Comparison of ENCODE assay signal across 8 cellular contexts in the genomic region with DNA sequence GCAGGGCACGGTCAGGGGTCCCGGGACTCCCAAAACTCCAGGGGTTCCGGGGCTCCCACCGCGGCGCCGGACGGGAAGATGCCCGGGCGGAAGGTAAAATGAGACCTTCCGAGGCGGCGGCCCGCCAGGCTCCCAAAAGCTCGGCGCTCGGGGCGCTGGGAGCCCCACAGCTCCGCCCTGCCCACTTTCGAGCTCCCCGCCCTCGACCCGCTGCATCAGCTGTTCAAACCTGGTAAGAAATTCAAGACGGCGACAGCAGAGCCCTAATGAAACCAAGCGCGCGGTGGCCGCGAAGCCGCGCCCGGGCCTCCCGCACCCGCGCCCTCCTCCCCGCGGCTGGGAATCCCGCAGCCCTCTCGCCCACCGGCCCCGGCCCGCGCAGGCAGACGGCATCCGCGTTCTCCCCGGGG. TPM values are rescaled to one million over a fixed set of nuclear protein-coding genes. Genes with fewer than 3 reads are reported as not detected.
A peak's percentile ranks its signal among the peaks of the same experiment; 100 is the strongest.
DNase-seq lines count a peak whose midpoint lies in the region; ATAC-seq, FAIRE-seq and TF ChIP-seq lines count a peak whose summit lies in the region.

No MANE protein-coding gene starts in this region.

- H3K36me3 Mint-ChIP-seq in CD4-positive, CD25-positive, alpha-beta regulatory T cell: no peaks in the 10 kb centered on the region
- H3K36me3 Mint-ChIP-seq in GM23338 (ENCODE audit: low read depth): peaks cover 7% of the 10 kb centered on the region; the same call in 1 of the 3 replicates

- H3F3A ChIP-seq in GM23338 (replicated peaks; ENCODE audit: low read depth): 0 out of 2 replicates have a peak, but pooled peaks cover 6% of the 10 kb centered on the region

- H3K27me3 ChIP-seq in CD4-positive, CD25-positive, alpha-beta regulatory T cell (ENCODE audit: control insufficient read depth, insufficient read depth, low read length): peaks cover 3% of the 10 kb centered on the region
- peaks cover 46% of the 10 kb centered on the region for H3K27me3 ChIP-seq in GM23338 (ENCODE audit: insufficient read depth)
- H3K27me3 ChIP-seq in keratinocyte (ENCODE audit: control insufficient read depth, extremely low read depth, insufficient read depth, low read length): no peaks in the 10 kb centered on the region

- TF ChIP-seq CTCF in GM23338 (conservative IDR thresholded peaks at IDR 0.05; ENCODE audit: low read depth in 2 of 2): no peak
- TF ChIP-seq CTCF in RWPE1 (conservative IDR thresholded peaks at IDR 0.05; ENCODE audit: low read depth): no peak
- no peak for TF ChIP-seq CTCF in astrocyte of the spinal cord (IDR thresholded peaks at IDR 0.05; ENCODE audit: low read depth, low read length)
- TF ChIP-seq CTCF in keratinocyte (optimal IDR thresholded peaks at IDR 0.05 in 1 of 3, IDR thresholded peaks at IDR 0.05 in 1 of 3, conservative IDR thresholded peaks at IDR 0.05 in 1 of 3; ENCODE audit: extremely low read depth in 1 of 3, insufficient read depth in 2 of 3, low read length in 3 of 3): no peak

- peak overlapping the region; percentile 96 for H3K4me2 ChIP-seq in GM23338
- H3K4me2 ChIP-seq in keratinocyte (ENCODE audit: control insufficient read depth, extremely low read depth, insufficient read depth, low read depth, low read length): peak overlapping the region; percentile 87

- no peaks in the 10 kb centered on the region for H3K9me3 ChIP-seq in CD4-positive, CD25-positive, alpha-beta regulatory T cell (ENCODE audit: control insufficient read depth in 2 of 2, low read length in 2 of 2)
- H3K9me3 ChIP-seq in keratinocyte (ENCODE audit: control insufficient read depth, low read depth, low read length): no peaks in the 10 kb centered on the region

- no peak overlapping the region for H3K27ac ChIP-seq in CD4-positive, CD25-positive, alpha-beta regulatory T cell (ENCODE audit: insufficient read depth, low read length, poor library complexity, severe bottlenecking)
- H3K27ac ChIP-seq in GM23338 (ENCODE audit: low read depth) (no peak overlapping the region), RWPE1 (peak overlapping the region; percentile 87), keratinocyte (ENCODE audit: control insufficient read depth, insufficient read depth, low read length) (no peak overlapping the region)

- no peak for FAIRE-seq in keratinocyte (lab: Jason Lieb, UNC)

- CTCF ChIA-PET in RWPE1 (lab: Yijun Ruan, JAX): interaction anchor here (1.1 kb wide), 1 partner anchor 11 kb away, joined by 5 read pairs; no protein-coding TSS in a partner anchor

- no peak overlapping the region for H3K4me3 ChIP-seq in CD4-positive, CD25-positive, alpha-beta regulatory T cell (ENCODE audit: low read depth, low read length)
- H3K4me3 ChIP-seq in GM23338 (peak overlapping the region; percentile 96), astrocyte of the spinal cord (ENCODE audit: low read depth, low read length) (peak overlapping the region; percentile 59), keratinocyte (ENCODE audit: control insufficient read depth in 2 of 3, extremely low read depth in 1 of 3, insufficient read depth in 2 of 3, low read depth in 1 of 3, low read length in 3 of 3) (peak overlapping the region; percentile 66 to 87 (median 86))

- no peaks in the 10 kb centered on the region; the same call in 1 of the 2 replicates for H4K20me1 ChIP-seq in GM23338 (replicated peaks; ENCODE audit: insufficient read depth)
- H4K20me1 ChIP-seq in keratinocyte (ENCODE audit: control insufficient read depth, extremely low read depth, insufficient read depth, low read length): peaks cover 8% of the 10 kb centered on the region

- H3K4me1 ChIP-seq in CD4-positive, CD25-positive, alpha-beta regulatory T cell (ENCODE audit: control insufficient read depth, insufficient read depth, low read length, poor library complexity, severe bottlenecking): peaks cover 24% of the 10 kb centered on the region
- no peaks in the 10 kb centered on the region; the same call in 1 of the 2 replicates for H3K4me1 ChIP-seq in GM23338 (ENCODE audit: insufficient read depth)
- H3K4me1 ChIP-seq in keratinocyte (ENCODE audit: control insufficient read depth, extremely low read depth, insufficient read depth, low read length): peaks cover 25% of the 10 kb centered on the region

- dilution Hi-C loops in keratinocyte (cut with MboI; ENCODE audit: extremely low pct_ligation_motif_present, low sequenced_read_pairs): no loop called here

- H3K27me3 Mint-ChIP-seq in CD4-positive, CD25-positive, alpha-beta regulatory T cell: peaks cover 66% of the 10 kb centered on the region
- peaks cover 59% of the 10 kb centered on the region for H3K27me3 Mint-ChIP-seq in GM23338 (ENCODE audit: insufficient read depth, low read depth, poor library complexity)

- H3K9me2 ChIP-seq in GM23338 (ENCODE audit: insufficient read depth): no peaks in the 10 kb centered on the region

- in situ Hi-C loops in astrocyte of the spinal cord (cut with HindIII; ENCODE audit: low sequenced_read_pairs): no loop called here

- H3K4me1 Mint-ChIP-seq in CD4-positive, CD25-positive, alpha-beta regulatory T cell: peaks cover 0 to 19% (median 8%) of the 10 kb centered on the region in 4 donors
- peaks cover 21% of the 10 kb centered on the region for H3K4me1 Mint-ChIP-seq in GM23338

- H3K9me1 ChIP-seq in keratinocyte (ENCODE audit: control insufficient read depth, extremely low read depth, insufficient read depth, low read length): peaks cover 2% of the 10 kb centered on the region

- no peaks in the 10 kb centered on the region for H3K36me3 ChIP-seq in CD4-positive, CD25-positive, alpha-beta regulatory T cell (ENCODE audit: control insufficient read depth, insufficient read depth, low read length)
- no peaks in the 10 kb centered on the region for H3K36me3 ChIP-seq in GM23338 (ENCODE audit: insufficient read depth)
- peaks cover 2% of the 10 kb centered on the region in 2 experiments for H3K36me3 ChIP-seq in keratinocyte (ENCODE audit: control insufficient read depth in 2 of 2, extremely low read depth in 1 of 2, insufficient read depth in 2 of 2, low read length in 2 of 2)

- peak; percentile 9 to 66 (median 42) for DNase-seq in CD4-positive, CD25-positive, alpha-beta regulatory T cell
- peak; percentile 77 for DNase-seq in GM23338 (ENCODE audit: low spot score)
- DNase-seq in RWPE1 (ENCODE audit: low spot score): peak; percentile 83
- DNase-seq in astrocyte of the spinal cord (ENCODE audit: low read depth, low spot score): no peak
- DNase-seq in keratinocyte (ENCODE audit: low read depth, low spot score): no peak
- peak in 2 of 3 donors; percentile 18 to 36 for DNase-seq in stimulated activated CD4-positive, alpha-beta T cell treated with anti-CD3 and anti-CD28 coated beads, TNF-alpha, amount 100 ng/mL, for 48 hours (ENCODE audit: low read depth in 3 of 3)
- DNase-seq in NCI-H1436 treated with DMSO at 0.1 percent for 48 hours (lab: John Stamatoyannopoulos, UW): no peak
- no peak for DNase-seq in H4 (ENCODE audit: low spot score)

- POLR2A ChIA-PET in RWPE1 (lab: Yijun Ruan, JAX; ENCODE audit: low non-redundant PET): interaction anchor here (1.7 kb wide), 1 partner anchor 30 kb away, joined by 5 read pairs; a partner anchor contains a TSS

- H3K27ac Mint-ChIP-seq in CD4-positive, CD25-positive, alpha-beta regulatory T cell: no peak overlapping the region
- H3K27ac Mint-ChIP-seq in GM23338: no peak overlapping the region

- peak overlapping the region; percentile 79 to 93 (median 85) for H3K4me3 Mint-ChIP-seq in CD4-positive, CD25-positive, alpha-beta regulatory T cell
- peak overlapping the region; percentile 79 for H3K4me3 Mint-ChIP-seq in GM23338

- H3K9me3 Mint-ChIP-seq in CD4-positive, CD25-positive, alpha-beta regulatory T cell: peaks cover 0 to 4% (median 0%) of the 10 kb centered on the region in 7 donors
- H3K9me3 Mint-ChIP-seq in GM23338: no peaks in the 10 kb centered on the region

- ATAC-seq in CD4-positive, CD25-positive, alpha-beta regulatory T cell (ENCODE audit: low read depth in 2 of 2): peak; percentile 16 to 49
- peak; percentile 17 for ATAC-seq in GM23338

- H3K79me2 ChIP-seq in GM23338 (replicated peaks; ENCODE audit: insufficient read depth) (no peaks in the 10 kb centered on the region), keratinocyte (ENCODE audit: control insufficient read depth, insufficient read depth, low read length) (no peaks in the 10 kb centered on the region)

- peak overlapping the region; percentile 96 for H2AFZ ChIP-seq in GM23338
- H2AFZ ChIP-seq in keratinocyte (ENCODE audit: control insufficient read depth, low read length): peak overlapping the region; percentile 56

- H3K9ac ChIP-seq in keratinocyte (ENCODE audit: control insufficient read depth, extremely low read depth, insufficient read depth, low read length): peak overlapping the region; percentile 77

RNA-seq across cellular contexts. Expression of a gene that starts 0.4 kb away (rescaled TPM):
- total RNA-seq in CD4-positive, CD25-positive, alpha-beta regulatory T cell: 0.52 TPM
- under 1 TPM in 1 of 4 donors, not detected in 3; 0.51 TPM for polyA plus RNA-seq in CD4-positive, CD25-positive, alpha-beta regulatory T cell
- total RNA-seq in GM23338 (2014; rRNA removed; shearing (Covaris generic)): 12.1 and 17.1 TPM in 2 replicates
- 10.8 and 14.8 TPM in 2 replicates for polyA plus RNA-seq in GM23338 (2016; fragmentation: Nextera tagmentation; extraction: Ambion mirVana)
- 3.9 to 5.0 TPM (median 4.7 TPM) in 3 replicates for polyA plus RNA-seq in keratinocyte
- 2.8 TPM for polyA plus RNA-seq in keratinocyte (2011; ENCODE audit: low read depth)
- polyA plus RNA-seq in keratinocyte (2011; cell fraction: cytosol; rRNA removed): 2.0 and 3.4 TPM in 2 replicates
- polyA plus RNA-seq in keratinocyte (2011; cell fraction: nucleus; rRNA removed): 20.3 and 29.5 TPM in 2 replicates
- 6.1 and 9.9 TPM in 2 replicates for polyA plus RNA-seq in keratinocyte (2012; ENCODE audit: low replicate concordance)
- polyA minus RNA-seq in keratinocyte: 4.7 to 15.9 TPM (median 7.4 TPM) in 3 replicates
- polyA minus RNA-seq in keratinocyte (2011; cell fraction: cytosol; rRNA and poly(A)+ RNA removed): 5.6 TPM
- 10.9 and 15.8 TPM in 2 replicates for polyA minus RNA-seq in keratinocyte (2011; cell fraction: nucleus; rRNA and poly(A)+ RNA removed)
- 0.93 TPM in 1 of 2 replicates, not detected in the other for total RNA-seq in H4 (2014; rRNA removed; shearing (Covaris generic))

RNA-seq across cellular contexts. Expression of a gene that starts 29.3 kb away (rescaled TPM):
- 51.1 TPM for total RNA-seq in CD4-positive, CD25-positive, alpha-beta regulatory T cell
- 10 to 100 TPM; 56.6 to 97.1 (median 88.5) TPM for polyA plus RNA-seq in CD4-positive, CD25-positive, alpha-beta regulatory T cell
- total RNA-seq in GM23338 (2014; rRNA removed; shearing (Covaris generic)): 45.3 and 57.5 TPM in 2 replicates
- polyA plus RNA-seq in GM23338 (2016; fragmentation: Nextera tagmentation; extraction: Ambion mirVana) (81.7 and 86.6 TPM in 2 replicates), keratinocyte (40.5 to 45.4 TPM (median 44.9 TPM) in 3 replicates)
- polyA plus RNA-seq in keratinocyte (2011; ENCODE audit: low read depth): 21.5 TPM
- polyA plus RNA-seq in keratinocyte (2011; cell fraction: cytosol; rRNA removed): 26.9 and 40.0 TPM in 2 replicates
- polyA plus RNA-seq in keratinocyte (2011; cell fraction: nucleus; rRNA removed): 36.4 and 46.9 TPM in 2 replicates
- polyA plus RNA-seq in keratinocyte (2012; ENCODE audit: low replicate concordance): 43.4 and 61.8 TPM in 2 replicates
- polyA minus RNA-seq in keratinocyte: 10.4 to 16.6 TPM (median 11.3 TPM) in 3 replicates
- 41.8 TPM for polyA minus RNA-seq in keratinocyte (2011; cell fraction: cytosol; rRNA and poly(A)+ RNA removed)
- polyA minus RNA-seq in keratinocyte (2011; cell fraction: nucleus; rRNA and poly(A)+ RNA removed): 10.3 and 11.9 TPM in 2 replicates
- 55.6 and 70.1 TPM in 2 replicates for total RNA-seq in H4 (2014; rRNA removed; shearing (Covaris generic))

RNA-seq across cellular contexts. Expression of a gene that starts 34.1 kb away (rescaled TPM):
- 39.2 TPM for total RNA-seq in CD4-positive, CD25-positive, alpha-beta regulatory T cell
- 10 to 100 TPM; 44.7 to 53.8 (median 49.5) TPM for polyA plus RNA-seq in CD4-positive, CD25-positive, alpha-beta regulatory T cell
- 34.8 and 44.0 TPM in 2 replicates for total RNA-seq in GM23338 (2014; rRNA removed; shearing (Covaris generic))
- polyA plus RNA-seq in GM23338 (2016; fragmentation: Nextera tagmentation; extraction: Ambion mirVana) (35.7 and 45.5 TPM in 2 replicates), keratinocyte (31.0 to 41.5 TPM (median 32.2 TPM) in 3 replicates)
- polyA plus RNA-seq in keratinocyte (2011; ENCODE audit: low read depth): 32.9 TPM
- polyA plus RNA-seq in keratinocyte (2011; cell fraction: cytosol; rRNA removed): 18.3 and 36.2 TPM in 2 replicates
- polyA plus RNA-seq in keratinocyte (2011; cell fraction: nucleus; rRNA removed): 70.9 and 83.6 TPM in 2 replicates
- 47.3 and 60.4 TPM in 2 replicates for polyA plus RNA-seq in keratinocyte (2012; ENCODE audit: low replicate concordance)
- 13.8 to 15.7 TPM (median 13.9 TPM) in 3 replicates for polyA minus RNA-seq in keratinocyte
- polyA minus RNA-seq in keratinocyte (2011; cell fraction: cytosol; rRNA and poly(A)+ RNA removed): 28.0 TPM
- 15.5 and 18.5 TPM in 2 replicates for polyA minus RNA-seq in keratinocyte (2011; cell fraction: nucleus; rRNA and poly(A)+ RNA removed)
- total RNA-seq in H4 (2014; rRNA removed; shearing (Covaris generic)): 37.1 and 46.2 TPM in 2 replicates

Comparison
In these comparisons a context has a peak if more than half of its experiments do, and no peak if none do; other contexts are left out.
1. DNase-seq: peak in CD4-positive, CD25-positive, alpha-beta regulatory T cell (3 of 3), GM23338 (single experiment), RWPE1 (single experiment) and stimulated activated CD4-positive, alpha-beta T cell treated with anti-CD3 and anti-CD28 coated beads, TNF-alpha, amount 100 ng/mL, for 48 hours (2 of 3); none in astrocyte of the spinal cord (single experiment), keratinocyte (single experiment), NCI-H1436 treated with DMSO at 0.1 percent for 48 hours (single experiment) and H4 (single experiment).